ENCODE assay signal across 1 cellular context in genomic region chr20:61310954-61311353, GRCh38.
TF ChIP-seq lines count a peak whose summit lies in the region.

No MANE protein-coding gene starts in this region.

TF ChIP-seq in GM23338, 12 proteins besides CTCF, POLR2A, EP300 and RAD21 (continued from another document):
- no peak for TF ChIP-seq REST (IDR thresholded peaks at IDR 0.05; ENCODE audit: unreplicated experiment)
- no peak for TF ChIP-seq JUNB (IDR thresholded peaks at IDR 0.05; ENCODE audit: unreplicated experiment)
- no peak for TF ChIP-seq ZNF331 (CRISPR knock-in tag; IDR thresholded peaks at IDR 0.05; ENCODE audit: low read depth)
TF ChIP-seq in GM23338: peak in this region for 0.
